Comparison of ENCODE assay signal across 8 cellular contexts in the genomic region with DNA sequence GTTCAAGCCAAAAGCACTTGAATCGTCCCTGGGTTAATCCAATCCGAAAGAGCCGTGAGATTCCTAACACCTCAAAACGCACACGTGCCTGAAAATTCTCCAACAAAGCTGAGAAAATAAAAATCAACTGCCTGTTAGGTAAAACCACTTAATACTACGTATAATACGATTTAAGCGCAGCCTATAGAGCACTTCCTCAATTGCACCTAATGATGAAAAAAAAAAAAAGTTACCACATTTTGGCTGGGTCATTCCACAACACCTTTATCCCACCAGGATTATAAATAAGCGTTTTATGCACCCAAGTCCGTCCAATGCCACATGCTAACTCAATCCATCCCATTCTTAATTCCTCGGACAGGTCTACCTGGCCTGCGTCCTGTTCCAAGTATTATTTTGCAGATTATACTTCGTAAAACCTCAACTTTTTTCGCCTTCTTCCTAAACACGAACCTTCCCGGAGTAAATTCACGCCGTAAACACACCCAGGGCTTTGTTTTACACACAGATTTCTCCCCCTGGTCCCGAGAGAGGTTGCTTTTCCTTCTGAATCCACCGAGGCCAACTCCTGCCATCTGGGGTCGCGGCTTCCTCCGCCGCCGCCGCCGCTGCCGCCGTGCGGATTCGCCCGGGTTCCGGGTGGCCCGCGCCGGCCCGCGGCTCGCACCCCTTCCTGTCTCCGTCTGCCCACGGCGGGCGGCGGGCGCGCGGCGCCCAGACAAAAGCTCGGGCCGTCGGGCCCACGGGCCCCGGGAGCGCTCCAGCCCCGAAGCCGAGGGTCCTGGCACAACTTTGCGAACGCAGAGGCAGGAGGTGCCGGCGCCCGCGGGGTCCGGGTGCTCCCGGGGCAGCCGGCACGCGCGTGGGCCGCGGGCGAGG.
DNase-seq lines count a peak whose midpoint lies in the region; ATAC-seq and TF ChIP-seq lines count a peak whose summit lies in the region.

No MANE protein-coding gene starts in this region.

- ATAC-seq in GM19035 (IDR thresholded peaks at IDR 0.05; ENCODE audit: unreplicated experiment) (peak; percentile 6), HG03432 (IDR thresholded peaks at IDR 0.05; ENCODE audit: unreplicated experiment) (peak; percentile 13)
- ATAC-seq in stimulated activated effector memory CD8-positive, alpha-beta T cell treated with anti-CD3 and anti-CD28 coated beads, Interleukin-12 subunit alpha, Interleukin-12 subunit beta, amount 100 ng/mL, for 72 hours, result peak; percentile 20

- TF ChIP-seq POLR2A in lower leg skin (IDR thresholded peaks at IDR 0.05), result no peak

- DNase-seq in AG20443 (ENCODE audit: low spot score), result peak; percentile 64
- peak in 4 of 5 donors; percentile 19 to 51 (median 34) for DNase-seq in T-helper 1 cell
- no peak for DNase-seq in lower leg skin (ENCODE audit: low spot score in 2 of 2)
- DNase-seq in stimulated activated effector memory CD8-positive, alpha-beta T cell treated with anti-CD3 and anti-CD28 coated beads, Interleukin-12 subunit alpha, Interleukin-12 subunit beta, amount 100 ng/mL, for 72 hours (ENCODE audit: low spot score in 2 of 2), result peak; percentile 38 to 72
- no peak for DNase-seq in NCI-H2081 treated with DMSO at 0.1 percent for 48 hours (lab: John Stamatoyannopoulos, UW)

- H3K9me3 Mint-ChIP-seq in brain, result no peaks in the 10 kb centered on the region
- H3K9me3 Mint-ChIP-seq in stimulated activated effector memory CD8-positive, alpha-beta T cell treated with anti-CD3 and anti-CD28 coated beads, Interleukin-12 subunit alpha, Interleukin-12 subunit beta, amount 100 ng/mL, for 72 hours, result no peaks in the 10 kb centered on the region

- intact Hi-C loops in lower leg skin (cut with DNase I; ENCODE audit: low total_unique reads), result no loop called here

- no peaks in the 10 kb centered on the region for H3K27me3 Mint-ChIP-seq in brain

- H3K4me1 Mint-ChIP-seq in brain, result peaks cover 39% of the 10 kb centered on the region
- peaks cover 36% of the 10 kb centered on the region for H3K4me1 Mint-ChIP-seq in stimulated activated effector memory CD8-positive, alpha-beta T cell treated with anti-CD3 and anti-CD28 coated beads, Interleukin-12 subunit alpha, Interleukin-12 subunit beta, amount 100 ng/mL, for 72 hours

- TF ChIP-seq CTCF in brain (conservative IDR thresholded peaks at IDR 0.05) (no peak), lower leg skin (IDR thresholded peaks at IDR 0.05) (no peak)

- H3K4me3 ChIP-seq in lower leg skin (ENCODE audit: low read depth, poor library complexity, severe bottlenecking), result peak overlapping the region; percentile 47

- H3K36me3 Mint-ChIP-seq in brain, result peaks cover 8% of the 10 kb centered on the region
- peaks cover 20% of the 10 kb centered on the region for H3K36me3 Mint-ChIP-seq in stimulated activated effector memory CD8-positive, alpha-beta T cell treated with anti-CD3 and anti-CD28 coated beads, Interleukin-12 subunit alpha, Interleukin-12 subunit beta, amount 100 ng/mL, for 72 hours

- peak overlapping the region; percentile 77 to 93 (median 90) for H3K27ac Mint-ChIP-seq in brain
- peak overlapping the region; percentile 91 for H3K27ac Mint-ChIP-seq in stimulated activated effector memory CD8-positive, alpha-beta T cell treated with anti-CD3 and anti-CD28 coated beads, Interleukin-12 subunit alpha, Interleukin-12 subunit beta, amount 100 ng/mL, for 72 hours

- H3K4me3 Mint-ChIP-seq in brain, result peak overlapping the region; percentile 93 to 96 (median 96)
- H3K4me3 Mint-ChIP-seq in stimulated activated effector memory CD8-positive, alpha-beta T cell treated with anti-CD3 and anti-CD28 coated beads, Interleukin-12 subunit alpha, Interleukin-12 subunit beta, amount 100 ng/mL, for 72 hours, result peak overlapping the region; percentile 89

- 16 to 17% methylated on average over 34 to 40 of the region's 71 CpGs for WGBS in lower leg skin, 2 donors

Comparison
In these comparisons a context has a peak if more than half of its experiments do, and no peak if none do; other contexts are left out.
1. DNase-seq: peak in AG20443 (single experiment), T-helper 1 cell (4 of 5) and stimulated activated effector memory CD8-positive, alpha-beta T cell treated with anti-CD3 and anti-CD28 coated beads, Interleukin-12 subunit alpha, Interleukin-12 subunit beta, amount 100 ng/mL, for 72 hours (2 of 2); none in lower leg skin (0 of 2) and NCI-H2081 treated with DMSO at 0.1 percent for 48 hours (single experiment).
2. Peak in every context shown above with its lines, with median percentiles within 50 percentile points of each other: ATAC-seq.